9 cellular contexts compared by ENCODE assay signal in the genomic region with DNA sequence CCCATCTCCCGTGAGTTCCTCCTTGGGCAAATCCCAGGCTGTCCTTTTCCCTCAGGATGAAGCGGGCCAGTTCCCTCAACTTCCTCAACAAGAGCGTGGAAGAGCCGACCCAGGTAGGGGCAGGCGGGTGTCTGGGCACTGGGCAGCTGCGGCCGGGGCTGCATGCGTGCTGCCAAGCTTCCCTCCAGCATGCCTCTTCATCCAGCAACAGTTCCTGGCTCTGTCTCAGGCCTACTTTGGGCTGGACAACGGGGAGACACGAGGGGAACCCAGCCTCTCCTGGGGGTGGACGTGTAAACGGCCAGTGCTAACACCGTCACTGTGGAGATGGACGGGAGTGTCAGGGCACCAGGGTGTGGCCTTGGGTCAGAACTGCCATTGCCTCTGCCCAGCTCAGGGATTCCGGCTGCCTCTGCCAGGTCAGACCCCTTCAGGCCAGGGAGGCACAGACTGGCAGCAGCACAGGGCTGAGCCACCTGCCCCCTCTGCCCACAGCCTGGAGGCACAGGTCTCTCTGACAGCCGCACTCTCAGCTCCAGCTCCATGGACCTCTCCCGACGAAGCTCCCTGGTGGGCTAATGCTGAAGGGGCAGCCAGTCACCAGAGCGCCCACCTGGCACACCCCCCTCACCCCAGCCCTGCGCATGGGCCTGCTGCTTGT. TPM values are rescaled to one million over a fixed set of nuclear protein-coding genes. Genes with fewer than 3 reads are reported as not detected.
A peak's percentile ranks its signal among the peaks of the same experiment; 100 is the strongest.
DNase-seq lines count a peak whose midpoint lies in the region; ATAC-seq and TF ChIP-seq lines count a peak whose summit lies in the region.
"Had no signal": no experiment of that assay in that cellular context is flagged by ENCODE, and none has a peak within 500 bp of the region (broad histone marks: within the 10 kb centered on the region; RNA-seq: fewer than 3 reads in every experiment).

No MANE protein-coding gene starts in this region.

- no peaks in the 10 kb centered on the region for H3K9me3 Mint-ChIP-seq in activated CD4-positive, alpha-beta T cell treated with anti-CD3 and anti-CD28 coated beads, Interleukin-2, amount 10 ng/mL, durations not matched to agents 7 days and 5 days
- H3K9me3 Mint-ChIP-seq in activated naive CD8-positive, alpha-beta T cell treated with anti-CD3 and anti-CD28 coated beads, Interleukin-2, amount 50 U/mL, for 24 hours = no peaks in the 10 kb centered on the region

- H3K4me1 ChIP-seq in iPS-20b (ENCODE audit: insufficient read depth, low read length) = peaks cover 7% of the 10 kb centered on the region; the same call in 1 of the 2 replicates
- peaks cover 41% of the 10 kb centered on the region for H3K4me1 ChIP-seq in suprapubic skin

- no peaks in the 10 kb centered on the region for H3K27me3 Mint-ChIP-seq in activated CD4-positive, alpha-beta T cell treated with anti-CD3 and anti-CD28 coated beads, Interleukin-2, amount 10 ng/mL, durations not matched to agents 7 days and 5 days
- peaks cover 3% of the 10 kb centered on the region for H3K27me3 Mint-ChIP-seq in activated naive CD8-positive, alpha-beta T cell treated with anti-CD3 and anti-CD28 coated beads, Interleukin-2, amount 50 U/mL, for 24 hours

- H3K27me3 ChIP-seq in iPS-20b (ENCODE audit: insufficient read depth, low read length) (no peaks in the 10 kb centered on the region), suprapubic skin (no peaks in the 10 kb centered on the region)

- TF ChIP-seq EP300 in suprapubic skin (IDR thresholded peaks at IDR 0.05) = no peak

- 67% methylated on average over 6 of the region's 20 CpGs for WGBS in suprapubic skin

- H3K27ac Mint-ChIP-seq in activated CD4-positive, alpha-beta T cell treated with anti-CD3 and anti-CD28 coated beads, Interleukin-2, amount 10 ng/mL, durations not matched to agents 7 days and 5 days = peak overlapping the region; percentile 90
- H3K27ac Mint-ChIP-seq in activated naive CD8-positive, alpha-beta T cell treated with anti-CD3 and anti-CD28 coated beads, Interleukin-2, amount 50 U/mL, for 24 hours = peak overlapping the region; percentile 99

- TF ChIP-seq POLR2A in suprapubic skin (IDR thresholded peaks at IDR 0.05) = no peak

- ATAC-seq in activated naive CD8-positive, alpha-beta T cell treated with anti-CD3 and anti-CD28 coated beads, Interleukin-2, amount 50 U/mL, for 24 hours = no peak

- H3K36me3 Mint-ChIP-seq in activated CD4-positive, alpha-beta T cell treated with anti-CD3 and anti-CD28 coated beads, Interleukin-2, amount 10 ng/mL, durations not matched to agents 7 days and 5 days (ENCODE audit: low read depth) = peaks cover 27% of the 10 kb centered on the region
- peaks cover 22% of the 10 kb centered on the region for H3K36me3 Mint-ChIP-seq in activated naive CD8-positive, alpha-beta T cell treated with anti-CD3 and anti-CD28 coated beads, Interleukin-2, amount 50 U/mL, for 24 hours (ENCODE audit: low read depth)

- no peak for TF ChIP-seq CTCF in suprapubic skin (IDR thresholded peaks at IDR 0.05)

- H3K36me3 ChIP-seq in iPS-20b (ENCODE audit: insufficient read depth, low read depth, low read length) (peaks cover 40% of the 10 kb centered on the region), suprapubic skin (peaks cover 42% of the 10 kb centered on the region)

- DNase-seq in activated CD4-positive, alpha-beta T cell treated with anti-CD3 and anti-CD28 coated beads, Interleukin-2, amount 10 ng/mL, durations not matched to agents 7 days and 5 days = no peak
- no peak for DNase-seq in activated CD4-positive, alpha-beta T cell treated with anti-CD3 and anti-CD28 coated beads for 1 hour
- DNase-seq in activated naive CD8-positive, alpha-beta T cell treated with anti-CD3 and anti-CD28 coated beads, Interleukin-2, amount 50 U/mL, for 24 hours = no peak
- DNase-seq in suprapubic skin (ENCODE audit: low spot score in 2 of 2) (peak in 1 of 2 donors; percentile 82), NCI-H526 (lab: John Stamatoyannopoulos, UW) (no peak), NCI-H69 (lab: John Stamatoyannopoulos, UW) (no peak), cerebellar nuclear complex (lab: John Stamatoyannopoulos, UW) (no peak)
- DNase-seq: activated effector memory CD4-positive, alpha-beta T cell treated with Interleukin-2 at 50 U/mL for 16 hours had no signal

- H3K27ac ChIP-seq in iPS-20b (ENCODE audit: low read length) (no peak overlapping the region), suprapubic skin (no peak overlapping the region)

- H3K9ac ChIP-seq in iPS-20b (ENCODE audit: low read depth, low read length) = peak overlapping the region; percentile 61; the same call in 1 of the 2 replicates

- H3K9me3 ChIP-seq in iPS-20b (ENCODE audit: insufficient read depth, low read depth, low read length) (no peaks in the 10 kb centered on the region), suprapubic skin (no peaks in the 10 kb centered on the region)

- peak overlapping the region; percentile 96; the same call in 1 of the 2 replicates for H3K4me3 ChIP-seq in iPS-20b (ENCODE audit: low read length)
- H3K4me3 ChIP-seq in suprapubic skin = peak overlapping the region; percentile 86

- H3K4me1 Mint-ChIP-seq in activated CD4-positive, alpha-beta T cell treated with anti-CD3 and anti-CD28 coated beads, Interleukin-2, amount 10 ng/mL, durations not matched to agents 7 days and 5 days = peaks cover 33% of the 10 kb centered on the region
- peaks cover 37% of the 10 kb centered on the region for H3K4me1 Mint-ChIP-seq in activated naive CD8-positive, alpha-beta T cell treated with anti-CD3 and anti-CD28 coated beads, Interleukin-2, amount 50 U/mL, for 24 hours

- CTCF ChIA-PET in activated CD4-positive, alpha-beta T cell treated with anti-CD3 and anti-CD28 coated beads, Interleukin-2, amount 10 ng/mL, durations not matched to agents 7 days and 5 days (lab: Charles Lee) = interaction anchor here (1.3 to 3.8 kb wide), 3 partner anchors 16 to 197 kb away, joined by 3 to 27 read pairs (median 12); no protein-coding TSS in a partner anchor

- H3K4me3 Mint-ChIP-seq in activated CD4-positive, alpha-beta T cell treated with anti-CD3 and anti-CD28 coated beads, Interleukin-2, amount 10 ng/mL, durations not matched to agents 7 days and 5 days = peak overlapping the region; percentile 88
- peak overlapping the region; percentile 92 for H3K4me3 Mint-ChIP-seq in activated naive CD8-positive, alpha-beta T cell treated with anti-CD3 and anti-CD28 coated beads, Interleukin-2, amount 50 U/mL, for 24 hours

- POLR2A ChIA-PET in activated CD4-positive, alpha-beta T cell treated with anti-CD3 and anti-CD28 coated beads, Interleukin-2, amount 10 ng/mL, durations not matched to agents 7 days and 5 days (lab: Charles Lee) = no interaction called here

RNA-seq across cellular contexts. Expression of gene RAB1B, which starts 1.9 kb away (rescaled TPM):
- total RNA-seq in activated CD4-positive, alpha-beta T cell treated with anti-CD3 and anti-CD28 coated beads, Interleukin-2, amount 10 ng/mL, durations not matched to agents 7 days and 5 days = 100 to 1,000 TPM; 151 to 174 TPM
- 100 to 1,000 TPM in 3 of 4 donors, 10 to 100 TPM in 1; 79.0 to 124 (median 115) TPM for total RNA-seq in suprapubic skin

RNA-seq across cellular contexts. Expression of gene KLC2, which starts 9.0 kb away (rescaled TPM):
- 10 to 100 TPM; 32.1 to 38.5 TPM for total RNA-seq in activated CD4-positive, alpha-beta T cell treated with anti-CD3 and anti-CD28 coated beads, Interleukin-2, amount 10 ng/mL, durations not matched to agents 7 days and 5 days
- total RNA-seq in suprapubic skin = 10 to 100 TPM; 18.1 to 22.8 (median 20.4) TPM

RNA-seq across cellular contexts. Expression of gene CNIH2, which starts 11.5 kb away (rescaled TPM):
- total RNA-seq in activated CD4-positive, alpha-beta T cell treated with anti-CD3 and anti-CD28 coated beads, Interleukin-2, amount 10 ng/mL, durations not matched to agents 7 days and 5 days = 1 to 10 TPM; 2.5 TPM
- 1 to 10 TPM in 3 of 4 donors, not detected in 1; 1.1 to 2.5 (median 1.9) TPM for total RNA-seq in suprapubic skin

RNA-seq across cellular contexts. Expression of gene YIF1A, which starts 22.4 kb away (rescaled TPM):
- 10 to 100 TPM; 39.1 to 45.4 TPM for total RNA-seq in activated CD4-positive, alpha-beta T cell treated with anti-CD3 and anti-CD28 coated beads, Interleukin-2, amount 10 ng/mL, durations not matched to agents 7 days and 5 days
- 10 to 100 TPM; 21.6 to 61.3 (median 56.1) TPM for total RNA-seq in suprapubic skin

RNA-seq across cellular contexts. Expression of gene TMEM151A, which starts 25.2 kb away (rescaled TPM):
- not detected for total RNA-seq in activated CD4-positive, alpha-beta T cell treated with anti-CD3 and anti-CD28 coated beads, Interleukin-2, amount 10 ng/mL, durations not matched to agents 7 days and 5 days
- total RNA-seq in suprapubic skin = not detected
